In the genomic region with DNA sequence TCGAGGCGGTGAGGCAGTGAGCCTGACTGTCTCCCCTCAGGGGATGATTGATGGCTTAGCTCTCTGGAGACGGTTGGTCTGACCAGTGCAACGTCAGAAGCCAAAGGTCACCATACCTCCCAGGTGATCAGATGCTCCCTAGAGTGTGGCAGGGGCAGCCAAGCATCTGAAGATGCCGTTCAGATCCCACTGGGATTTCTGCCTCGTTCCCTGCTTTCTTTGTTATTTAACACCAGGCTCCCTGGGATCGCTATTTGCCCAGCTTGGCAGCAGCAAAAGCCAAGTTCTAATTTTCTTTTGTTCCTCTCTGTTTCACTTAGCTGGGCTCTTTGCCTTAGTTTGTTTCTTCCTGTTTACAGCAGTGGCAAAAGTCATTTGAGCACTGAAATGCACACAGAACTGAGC, we compare ENCODE assay signal across 8 cellular contexts. TPM values are rescaled to one million over a fixed set of nuclear protein-coding genes. Genes with fewer than 3 reads are reported as not detected.
DNase-seq lines count a peak whose midpoint lies in the region; ATAC-seq, FAIRE-seq and TF ChIP-seq lines count a peak whose summit lies in the region.

No MANE protein-coding gene starts in this region.

- H3K9me3 Mint-ChIP-seq in MCF 10A (ENCODE audit: unreplicated experiment), result no peaks in the 10 kb centered on the region

- H3K4me3 Mint-ChIP-seq in MCF 10A (ENCODE audit: unreplicated experiment), result no peak overlapping the region

- no peaks in the 10 kb centered on the region for H3K27me3 Mint-ChIP-seq in MCF 10A (ENCODE audit: insufficient read depth, unreplicated experiment)

- DNase-seq in mammary epithelial cell (no peak), MCF 10A (ENCODE audit: unreplicated experiment) (no peak), K562 (ENCODE audit: extremely low read depth in 1 of 4, low spot score in 3 of 4) (no peak), lung microvascular endothelial cell (ENCODE audit: low read depth in 2 of 2) (peak; percentile 36 to 39), MV-4-11 (lab: John Stamatoyannopoulos, UW) (no peak), superior temporal gyrus (ENCODE audit: extremely low spot score) (no peak), OCI-LY7 (ENCODE audit: low spot score) (no peak)

- TF ChIP-seq RAD21 in K562 (CRISPR knock-in tag; conservative IDR thresholded peaks at IDR 0.05 in 1 of 2, IDR thresholded peaks at IDR 0.05 in 1 of 2), result no peak

- ATAC-seq in K562 (no peak), GM19467 (IDR thresholded peaks at IDR 0.05; ENCODE audit: unreplicated experiment) (no peak)

- H3K9me3 ChIP-seq in mammary epithelial cell (replicated peaks; ENCODE audit: insufficient read depth, low read length) (no peaks in the 10 kb centered on the region), K562 (replicated peaks; ENCODE audit: control insufficient read depth, insufficient read depth, low read depth, low read length) (no peaks in the 10 kb centered on the region), OCI-LY7 (ENCODE audit: low read length) (no peaks in the 10 kb centered on the region)

- dilution Hi-C loops in mammary epithelial cell (cut with HindIII; ENCODE audit: low sequenced_read_pairs), result no loop called here

- intact Hi-C loops in mammary epithelial cell (cut with micrococcal nuclease), result no loop called here
- intact Hi-C loops in MCF 10A (cut with micrococcal nuclease), result no loop called here
- intact Hi-C loops in K562 (cut with micrococcal nuclease), result no loop called here
- intact Hi-C loops in OCI-LY7 (cut with micrococcal nuclease; ENCODE audit: unreplicated experiment), result no loop called here

- H3K36me3 ChIP-seq in mammary epithelial cell (ENCODE audit: insufficient read depth, low read length) (peaks cover 3% of the 10 kb centered on the region), K562 (ENCODE audit: control insufficient read depth, insufficient read depth, low read length) (no peaks in the 10 kb centered on the region), OCI-LY7 (ENCODE audit: insufficient read depth, low read length) (no peaks in the 10 kb centered on the region)

- POLR2A ChIA-PET in MCF 10A (lab: Yijun Ruan, JAX), result interaction anchor here (0.6 to 1.6 kb wide), 2 partner anchors 26 to 42 kb away, joined by 3 to 6 read pairs; no protein-coding TSS in a partner anchor
- POLR2A ChIA-PET in K562 (lab: Yijun Ruan, JAX), result no interaction called here
- POLR2A ChIA-PET in OCI-LY7 (lab: Charles Lee), result no interaction called here

- TF ChIP-seq EP300 in K562 (IDR thresholded peaks at IDR 0.05; ENCODE audit: low read length), result no peak

- TF ChIP-seq CTCF in mammary epithelial cell (conservative IDR thresholded peaks at IDR 0.05 in 1 of 2, IDR thresholded peaks at IDR 0.05 in 1 of 2; ENCODE audit: extremely low read depth in 1 of 2, insufficient read depth in 1 of 2, low read depth in 1 of 2, low read length in 2 of 2) (no peak), MCF 10A (IDR thresholded peaks at IDR 0.05; ENCODE audit: unreplicated experiment) (no peak), K562 (IDR thresholded peaks at IDR 0.05 in 2 of 3, conservative IDR thresholded peaks at IDR 0.05 in 1 of 3; ENCODE audit: insufficient read depth in 2 of 3, low read depth in 1 of 3, low read length in 3 of 3) (no peak), OCI-LY7 (conservative IDR thresholded peaks at IDR 0.05; ENCODE audit: low read length) (no peak)

- H3K9me1 ChIP-seq in K562 (ENCODE audit: control insufficient read depth, insufficient read depth, low read length), result no peaks in the 10 kb centered on the region

- CTCF ChIA-PET in mammary epithelial cell (lab: Charles Lee; ENCODE audit: low non-redundant PET) (interaction anchor here (0.8 kb wide), 1 partner anchor 166 kb away, joined by 3 read pairs; no protein-coding TSS in a partner anchor), MCF 10A (lab: Yijun Ruan, JAX) (no interaction called here), K562 (lab: Yijun Ruan, JAX; ENCODE audit: low intra/inter-chr PET ratio) (no interaction called here), OCI-LY7 (lab: Charles Lee; ENCODE audit: unreplicated experiment) (no interaction called here)

- H3K4me2 ChIP-seq in mammary epithelial cell (ENCODE audit: insufficient read depth, low read depth, low read length) (peak overlapping the region; percentile 37), K562 (ENCODE audit: insufficient read depth, low read length) (no peak overlapping the region), OCI-LY7 (ENCODE audit: low read length) (no peak overlapping the region)

- H2AFZ ChIP-seq in mammary epithelial cell (ENCODE audit: low read depth, low read length) (no peak overlapping the region), K562 (ENCODE audit: low read depth, low read length) (no peak overlapping the region), OCI-LY7 (ENCODE audit: low read length) (no peak overlapping the region)

- H3K27ac Mint-ChIP-seq in MCF 10A (ENCODE audit: low read depth, unreplicated experiment), result no peak overlapping the region

- no peak for FAIRE-seq in K562 (lab: Jason Lieb, UNC)

- no peaks in the 10 kb centered on the region for H3K27me3 ChIP-seq in mammary epithelial cell (ENCODE audit: insufficient read depth, low read length)
- peaks cover 2 to 4% of the 10 kb centered on the region in 2 experiments; a peak in 3 of 5 replicates for H3K27me3 ChIP-seq in K562 (ENCODE audit: control insufficient read depth in 2 of 2, insufficient read depth in 2 of 2, low read length in 2 of 2)

- in situ Hi-C loops in mammary epithelial cell (cut with MboI; ENCODE audit: low sequenced_read_pairs in 2 of 2) (no loop called here), K562 (cut with MboI) (no loop called here)

- H3K4me3 ChIP-seq in mammary epithelial cell (replicated peaks in 1 of 3; ENCODE audit: insufficient read depth in 1 of 3, low read depth in 2 of 3, low read length in 3 of 3), result no peak overlapping the region
- H3K4me3 ChIP-seq in K562, result no peak overlapping the region
- no peak overlapping the region for H3K4me3 ChIP-seq in OCI-LY7 (ENCODE audit: low read depth, low read length, poor library complexity, severe bottlenecking)

- H3K9ac ChIP-seq in mammary epithelial cell (ENCODE audit: insufficient read depth, low read length) (no peak overlapping the region), K562 (ENCODE audit: insufficient read depth in 1 of 2, low read depth in 2 of 2, low read length in 2 of 2) (no peak overlapping the region)

- H3K27ac ChIP-seq in mammary epithelial cell (ENCODE audit: insufficient read depth, low read depth, low read length) (no peak overlapping the region), K562 (ENCODE audit: extremely low read depth, low read depth, low read length) (no peak overlapping the region), OCI-LY7 (ENCODE audit: low read depth, low read length, poor library complexity, severe bottlenecking) (no peak overlapping the region)

- 44% methylated on average over 7 of the region's 7 CpGs for WGBS in mammary epithelial cell (ENCODE audit: low coverage, missing lambda C conversion rate)
- WGBS in K562 (ENCODE audit: insufficient coverage, low coverage, missing lambda C conversion rate), result 0% methylated on average over 7 of the region's 7 CpGs

- BruUV-seq in mammary epithelial cell (replicated peaks; lab: Mats Ljungman, UMichigan) (no TSS peak), MCF 10A (replicated peaks; lab: Mats Ljungman, UMichigan) (no TSS peak), K562 (replicated peaks; lab: Mats Ljungman, UMichigan) (no TSS peak), OCI-LY7 (replicated peaks; lab: Mats Ljungman, UMichigan) (no TSS peak)

- H3K4me1 ChIP-seq in mammary epithelial cell (ENCODE audit: insufficient read depth, low read length), result peaks cover 33% of the 10 kb centered on the region
- H3K4me1 ChIP-seq in K562 (replicated peaks in 1 of 2; ENCODE audit: control insufficient read depth in 2 of 2, insufficient read depth in 2 of 2, low read length in 2 of 2), result no peaks in the 10 kb centered on the region
- H3K4me1 ChIP-seq in OCI-LY7 (ENCODE audit: insufficient read depth, low read length, poor library complexity, severe bottlenecking), result no peaks in the 10 kb centered on the region

- no peak for TF ChIP-seq POLR2A in K562 (conservative IDR thresholded peaks at IDR 0.05)

- peaks cover 24% of the 10 kb centered on the region for H3K36me3 Mint-ChIP-seq in MCF 10A (ENCODE audit: insufficient read depth, unreplicated experiment)

- no peaks in the 10 kb centered on the region for H4K20me1 ChIP-seq in mammary epithelial cell (ENCODE audit: insufficient read depth, low read length)
- H4K20me1 ChIP-seq in K562 (replicated peaks; ENCODE audit: control insufficient read depth, insufficient read depth, low read length), result no peaks in the 10 kb centered on the region
- H4K20me1 ChIP-seq in OCI-LY7 (ENCODE audit: insufficient read depth, low read length), result no peaks in the 10 kb centered on the region

- peaks cover 18% of the 10 kb centered on the region for H3K4me1 Mint-ChIP-seq in MCF 10A (ENCODE audit: insufficient read depth, unreplicated experiment)

- H3K79me2 ChIP-seq in mammary epithelial cell (ENCODE audit: insufficient read depth, low read length), result peaks cover 73% of the 10 kb centered on the region
- no peaks in the 10 kb centered on the region for H3K79me2 ChIP-seq in K562 (ENCODE audit: control insufficient read depth, insufficient read depth, low read length)
- H3K79me2 ChIP-seq in OCI-LY7 (ENCODE audit: insufficient read depth, low read depth, low read length), result no peaks in the 10 kb centered on the region

- no peaks in the 10 kb centered on the region for H3K9me2 ChIP-seq in OCI-LY7 (ENCODE audit: insufficient read depth, low read length)

RNA-seq across cellular contexts. Expression of a gene that starts 53.5 kb away (rescaled TPM):
- total RNA-seq in mammary epithelial cell, result 100 to 1,000 TPM in 1 of 2 donors, 10 to 100 TPM in 1; 51.3 to 155 TPM
- 23.6 TPM for polyA plus RNA-seq in mammary epithelial cell
- 190 TPM for polyA minus RNA-seq in mammary epithelial cell
- 43.3 and 51.9 TPM in 2 replicates for total RNA-seq in MCF 10A (2022)
- not detected in 2 replicates for total RNA-seq in K562 (2011; cell fraction: chromatin; rRNA removed; ENCODE audit: low replicate concordance)
- total RNA-seq in K562 (2011; cell fraction: nucleolus; rRNA removed), result not detected in 2 replicates
- total RNA-seq in K562 (2011; cell fraction: nucleoplasm; rRNA removed), result not detected in 2 replicates
- total RNA-seq in K562 (2014; rRNA removed), result 0.08 TPM in 1 of 2 replicates, not detected in the other
- total RNA-seq in K562 (2014; rRNA removed; fragmentation: Illumina TruSeq; extraction: Trizol), result not detected in 2 replicates
- under 0.01 TPM in 1 of 2 replicates, not detected in the other for total RNA-seq in K562 (2015; rRNA removed; fragmentation: Illumina TruSeq; extraction: Trizol)
- 0.07 and 0.27 TPM in 2 replicates for total RNA-seq in K562 (2021)
- 0.01 TPM in 1 of 2 replicates, not detected in the other for polyA plus RNA-seq in K562 (2011; rRNA removed)
- 0.01 TPM in 1 of 2 replicates, not detected in the other for polyA plus RNA-seq in K562 (2011; cell fraction: cytosol; rRNA removed)
- not detected in 2 replicates for polyA plus RNA-seq in K562 (2011; cell fraction: nucleus; rRNA removed)
- 0.07 and 0.14 TPM in 2 replicates for polyA plus RNA-seq in K562 (2012)
- polyA plus RNA-seq in K562 (2014; fragmentation: Illumina TruSeq; extraction: Trizol), result 0.01 TPM in 2 replicates
- polyA plus RNA-seq in K562 (2014; fragmentation: Nextera tagmentation; extraction: Ambion mirVana), result under 1 TPM; 0.13 to 0.18 TPM
- 0.03 TPM in 1 of 2 replicates, not detected in the other for polyA plus RNA-seq in K562 (2014; rRNA removed)
- polyA minus RNA-seq in K562 (2011; rRNA and poly(A)+ RNA removed), result not detected in 2 replicates
- polyA minus RNA-seq in K562 (2011; cell fraction: cytosol; rRNA and poly(A)+ RNA removed), result 0.27 TPM in 1 of 2 replicates, not detected in the other
- under 0.01 TPM in 1 of 2 replicates, not detected in the other for polyA minus RNA-seq in K562 (2011; cell fraction: nucleus; rRNA and poly(A)+ RNA removed)
- total RNA-seq in lung microvascular endothelial cell, result 56.2 and 62.3 TPM in 2 replicates
- 0.47 and 0.67 TPM in 2 replicates for total RNA-seq in OCI-LY7 (2014; rRNA removed; shearing (Covaris generic))
- 0.68 and 1.5 TPM in 2 replicates for total RNA-seq in OCI-LY7 (2022)

Comparison
In these comparisons a context has a peak if more than half of its experiments do, and no peak if none do; other contexts are left out.
1. DNase-seq: peak in lung microvascular endothelial cell (2 of 2); none in mammary epithelial cell (single experiment), MCF 10A (single experiment), K562 (0 of 4), MV-4-11 (single experiment), superior temporal gyrus (single experiment) and OCI-LY7 (single experiment).
2. RNA of a gene that starts 53.5 kb away (total RNA-seq): 51.3 to 155 TPM in mammary epithelial cell, 56.2 to 62.3 TPM in lung microvascular endothelial cell and 43.3 to 51.9 TPM in MCF 10A; 0.47 to 1.5 TPM in OCI-LY7 and under 0.01 to 0.27 TPM in K562; every median in the first group is over 10 times any median in the second.